Comparison of ENCODE assay signal across 17 cellular contexts in the genomic region with DNA sequence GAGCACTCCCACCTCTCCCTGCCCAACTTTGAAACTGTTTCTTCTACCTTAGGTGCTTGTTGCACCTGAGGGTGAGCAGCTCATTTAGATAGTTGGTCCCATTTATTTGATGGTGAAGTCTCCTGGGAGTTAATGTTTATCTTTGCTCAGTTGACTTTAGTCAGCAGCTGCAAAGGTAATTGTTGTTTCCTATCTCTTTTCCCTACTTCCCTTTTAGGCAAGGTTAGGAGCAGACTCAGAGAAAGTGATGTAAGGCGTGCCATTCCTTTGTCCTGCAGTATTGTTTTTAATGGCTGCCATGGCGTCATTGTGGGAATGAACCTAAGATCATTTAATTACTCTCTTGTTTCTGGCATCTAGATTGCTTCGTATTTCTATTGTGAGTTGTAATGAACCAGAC. TPM values are rescaled to one million over a fixed set of nuclear protein-coding genes. Genes with fewer than 3 reads are reported as not detected.
DNase-seq lines count a peak whose midpoint lies in the region; ATAC-seq and TF ChIP-seq lines count a peak whose summit lies in the region.
"Had no signal": no experiment of that assay in that cellular context is flagged by ENCODE, and none has a peak within 500 bp of the region (broad histone marks: within the 10 kb centered on the region; RNA-seq: fewer than 3 reads in every experiment).

No MANE protein-coding gene starts in this region.

- H3K4me3 Mint-ChIP-seq in natural killer cell, result no peak overlapping the region
- H3K4me3 Mint-ChIP-seq: central memory CD8-positive, alpha-beta T cell; T-cell had no signal

- no peak overlapping the region for H3K4me3 ChIP-seq in HUES48 (ENCODE audit: low read depth, low read length)
- H3K4me3 ChIP-seq: GM23248, testis had no signal

- peaks cover 12% of the 10 kb centered on the region for H3K36me3 Mint-ChIP-seq in natural killer cell

- no peak for TF ChIP-seq CTCF in natural killer cell (IDR thresholded peaks at IDR 0.05)

- DNase-seq in COR-L47 (lab: John Stamatoyannopoulos, UW) (peak; percentile 54), NCI-H69 (lab: John Stamatoyannopoulos, UW) (peak; percentile 84), lung microvascular endothelial cell (ENCODE audit: low read depth in 2 of 2) (peak; percentile 41 to 44), LoVo (ENCODE audit: low spot score) (no peak), mesenteric fat pad (ENCODE audit: low spot score) (no peak), natural killer cell (no peak), retina (no peak)
- DNase-seq: activated naive CD4-positive, alpha-beta T cell treated with Interleukin-2 at 50 U/mL for 16 hours; anterior cingulate cortex; effector memory CD4-positive, alpha-beta T cell; GM23248; MM.1S; NCI-H2029 treated with DMSO at 0.1 percent for 48 hours; T-cell; testis had no signal

- H3K27me3 Mint-ChIP-seq in natural killer cell (ENCODE audit: low read depth in 2 of 2), result no peaks in the 10 kb centered on the region
- H3K27me3 Mint-ChIP-seq: central memory CD8-positive, alpha-beta T cell; T-cell had no signal

- intact Hi-C loops in natural killer cell (cut with micrococcal nuclease), result no loop called here

- ATAC-seq in natural killer cell, result no peak
- ATAC-seq: T-cell had no signal

- no peak overlapping the region for H3K27ac Mint-ChIP-seq in natural killer cell
- H3K27ac Mint-ChIP-seq: T-cell had no signal

- no peaks in the 10 kb centered on the region for H3K27me3 ChIP-seq in HUES48 (ENCODE audit: control insufficient read depth, insufficient read depth, low read length)
- H3K27me3 ChIP-seq: testis had no signal

- H3K9me3 Mint-ChIP-seq in natural killer cell, result no peaks in the 10 kb centered on the region
- H3K9me3 Mint-ChIP-seq: central memory CD8-positive, alpha-beta T cell; T-cell had no signal

- H3K36me3 ChIP-seq in HUES48 (ENCODE audit: control insufficient read depth, insufficient read depth, low read length), result peaks cover 24% of the 10 kb centered on the region

- H3K9ac ChIP-seq in HUES48 (ENCODE audit: low read depth, low read length), result no peak overlapping the region; the same call in 1 of the 2 replicates
- H3K9ac ChIP-seq: GM23248 had no signal

- H3K4me1 Mint-ChIP-seq in natural killer cell, result peaks cover 11 to 24% of the 10 kb centered on the region in 2 donors

- peak overlapping the region; percentile 50 for H3K27ac ChIP-seq in HUES48 (ENCODE audit: low read depth, low read length)
- H3K27ac ChIP-seq: GM23248, testis had no signal

- H3K4me1 ChIP-seq in HUES48 (ENCODE audit: control insufficient read depth, insufficient read depth, low read length), result peaks cover 28% of the 10 kb centered on the region
- H3K4me1 ChIP-seq: testis had no signal

- H3K9me3 ChIP-seq in HUES48 (ENCODE audit: control insufficient read depth, insufficient read depth, low read length), result no peaks in the 10 kb centered on the region
- H3K9me3 ChIP-seq: testis had no signal

RNA-seq across cellular contexts. Expression of gene AKAP11, which starts 11.6 kb away (rescaled TPM):
- total RNA-seq in lung microvascular endothelial cell (11.6 and 19.2 TPM in 2 replicates), mesenteric fat pad (28.7 TPM), natural killer cell (10 to 100 TPM; 23.6 to 31.9 (median 26.8) TPM)

Comparison
In these comparisons a context has a peak if more than half of its experiments do, and no peak if none do; other contexts are left out.
1. DNase-seq: peak in COR-L47 (single experiment), NCI-H69 (single experiment) and lung microvascular endothelial cell (2 of 2); none in LoVo (single experiment), mesenteric fat pad (single experiment), natural killer cell (single experiment) and retina (single experiment).